Comparison of ENCODE assay signal across 11 cellular contexts in genomic region chr2:171406044-171406443, GRCh38. TPM values are rescaled to one million over a fixed set of nuclear protein-coding genes. Genes with fewer than 3 reads are reported as not detected.
DNase-seq lines count a peak whose midpoint lies in the region; ATAC-seq, FAIRE-seq and TF ChIP-seq lines count a peak whose summit lies in the region.
"Had no signal": no experiment of that assay in that cellular context is flagged by ENCODE, and none has a peak within 500 bp of the region (broad histone marks: within the 10 kb centered on the region; RNA-seq: fewer than 3 reads in every experiment).

No MANE protein-coding gene starts in this region.

- H3K36me3 ChIP-seq in kidney (ENCODE audit: control insufficient read depth in 1 of 2, insufficient read depth in 2 of 2, low read length in 2 of 2): no peaks in the 10 kb centered on the region
- H3K36me3 ChIP-seq: pancreas had no signal

- H3K27ac ChIP-seq in kidney (ENCODE audit: low read depth in 2 of 2, low read length in 2 of 2): no peak overlapping the region
- H3K27ac ChIP-seq: pancreas had no signal

- peaks cover 3 to 6% of the 10 kb centered on the region in 2 donors for H3K4me1 ChIP-seq in kidney (ENCODE audit: control insufficient read depth in 1 of 2, insufficient read depth in 1 of 2, low read depth in 1 of 2, low read length in 2 of 2)

- intact Hi-C loops in activated CD4-positive, alpha-beta memory T cell treated with anti-CD3 and anti-CD28 coated beads for 36 hours (cut with micrococcal nuclease): no loop called here
- intact Hi-C loops in kidney (cut with DNase I): no loop called here

- H3K9me3 ChIP-seq in kidney (ENCODE audit: control insufficient read depth in 1 of 2, low read length in 2 of 2): no peaks in the 10 kb centered on the region
- H3K9me3 ChIP-seq: pancreas had no signal

- H3K27ac Mint-ChIP-seq in activated CD4-positive, alpha-beta memory T cell treated with anti-CD3 and anti-CD28 coated beads for 36 hours: no peak overlapping the region

- no peak overlapping the region for H3K4me3 Mint-ChIP-seq in activated CD4-positive, alpha-beta memory T cell treated with anti-CD3 and anti-CD28 coated beads for 36 hours

- DNase-seq in RPMI8226 (peak; percentile 77), EL (no peak), kidney (no peak), NOMO-1 treated with DMSO at 0.1 percent for 48 hours (lab: John Stamatoyannopoulos, UW; ENCODE audit: unreplicated experiment) (no peak)
- DNase-seq in activated CD4-positive, alpha-beta memory T cell treated with anti-CD3 and anti-CD28 coated beads for 36 hours: no peak
- DNase-seq: NCI-H187 treated with DMSO at 0.1 percent for 48 hours; pancreas; stimulated activated CD4-positive, alpha-beta T cell treated with anti-CD3 and anti-CD28 coated beads, Interleukin-2, amount 100 ng/mL, for 24 hours had no signal

- no peak for TF ChIP-seq CTCF in kidney (IDR thresholded peaks at IDR 0.05; ENCODE audit: borderline replicate concordance, extremely low read depth, insufficient read depth)

- no peak for FAIRE-seq in kidney (lab: Jason Lieb, UNC)
- FAIRE-seq: pancreas had no signal

- POLR2A ChIA-PET in activated CD4-positive, alpha-beta memory T cell treated with anti-CD3 and anti-CD28 coated beads for 36 hours (lab: Charles Lee): no interaction called here

- no peaks in the 10 kb centered on the region for H3K27me3 Mint-ChIP-seq in activated CD4-positive, alpha-beta memory T cell treated with anti-CD3 and anti-CD28 coated beads for 36 hours

- peaks cover 10% of the 10 kb centered on the region for H3K9me3 Mint-ChIP-seq in activated CD4-positive, alpha-beta memory T cell treated with anti-CD3 and anti-CD28 coated beads for 36 hours

- peaks cover 12% of the 10 kb centered on the region for H3K36me3 Mint-ChIP-seq in activated CD4-positive, alpha-beta memory T cell treated with anti-CD3 and anti-CD28 coated beads for 36 hours

- H3K4me1 Mint-ChIP-seq in activated CD4-positive, alpha-beta memory T cell treated with anti-CD3 and anti-CD28 coated beads for 36 hours (ENCODE audit: low read depth): peaks cover 45% of the 10 kb centered on the region

- no peak overlapping the region for H3K9ac ChIP-seq in kidney (ENCODE audit: low read length in 2 of 2)

- ATAC-seq in GM18508 (IDR thresholded peaks at IDR 0.05; ENCODE audit: insufficient read depth, unreplicated experiment) (peak; percentile 43), GM21423 (IDR thresholded peaks at IDR 0.05; ENCODE audit: unreplicated experiment) (peak; percentile 61), HG03064 (IDR thresholded peaks at IDR 0.05; ENCODE audit: low read depth, unreplicated experiment) (peak; percentile 40)
- ATAC-seq: pancreas had no signal

- CTCF ChIA-PET in activated CD4-positive, alpha-beta memory T cell treated with anti-CD3 and anti-CD28 coated beads for 36 hours (lab: Charles Lee): interaction anchor here (0.7 to 1.2 kb wide), 2 partner anchors 10 to 168 kb away, joined by 3 to 4 read pairs; no protein-coding TSS in a partner anchor

- no peak overlapping the region for H3K4me3 ChIP-seq in kidney (ENCODE audit: low read length in 2 of 2)
- H3K4me3 ChIP-seq: pancreas had no signal

RNA-seq across cellular contexts. Expression of gene METTL8, which starts 27.7 kb away (rescaled TPM):
- total RNA-seq in activated CD4-positive, alpha-beta memory T cell treated with anti-CD3 and anti-CD28 coated beads for 36 hours: 10 to 100 TPM; 33.3 to 40.9 TPM
- total RNA-seq in kidney: 14.9 TPM
- polyA plus RNA-seq in kidney (ENCODE audit: insufficient read depth, low read depth, low replicate concordance): 10.8 TPM

RNA-seq across cellular contexts. Expression of gene DCAF17, which starts 28.0 kb away (rescaled TPM):
- total RNA-seq in activated CD4-positive, alpha-beta memory T cell treated with anti-CD3 and anti-CD28 coated beads for 36 hours: 10 to 100 TPM; 14.1 to 14.7 TPM
- total RNA-seq in kidney: 18.5 TPM
- 4.9 TPM for polyA plus RNA-seq in kidney (ENCODE audit: insufficient read depth, low read depth, low replicate concordance)
